ENCODE assay signal across 1 cellular context in the genomic region with DNA sequence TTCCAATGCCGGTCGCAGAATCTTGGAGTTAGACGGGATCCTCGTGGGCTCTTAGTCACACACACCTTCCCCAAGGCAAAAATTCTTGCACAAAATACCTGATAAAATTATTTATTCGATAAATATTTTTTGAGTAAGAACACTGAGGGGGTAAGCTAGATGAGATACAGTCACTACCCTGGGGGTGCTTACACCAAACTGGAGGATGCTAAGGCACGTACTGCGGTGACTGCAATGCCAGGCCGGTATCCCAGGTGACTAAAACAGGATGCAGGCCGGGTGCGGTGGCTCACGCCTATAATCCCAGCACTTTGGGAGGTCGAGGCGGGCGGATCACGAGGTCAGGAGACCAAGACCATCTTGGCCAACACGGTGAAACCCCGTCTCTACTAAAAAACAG.
TF ChIP-seq lines count a peak whose summit lies in the region.

No MANE protein-coding gene starts in this region.

TF ChIP-seq in A549, 52 proteins besides CTCF, POLR2A, EP300 and RAD21 (continued from another document):
- no peak for TF ChIP-seq NPAS2 (CRISPR knock-in tag; IDR thresholded peaks at IDR 0.05; ENCODE audit: borderline replicate concordance)
